In genomic region chr3:50235716-50236483, GRCh38 we compare ENCODE assay signal across 8 cellular contexts. TPM values are rescaled to one million over a fixed set of nuclear protein-coding genes. Genes with fewer than 3 reads are reported as not detected.
A peak's percentile ranks its signal among the peaks of the same experiment; 100 is the strongest.
DNase-seq lines count a peak whose midpoint lies in the region; ATAC-seq and TF ChIP-seq lines count a peak whose summit lies in the region.

GNAI2 (plus strand) TSS chr3:50236204; CDS start chr3:50236336, 132 bp downstream.

- intact Hi-C loops in Right ventricle myocardium superior (cut with DNase I): no loop called here

- H3K79me2 ChIP-seq in parathyroid adenoma: peaks cover 39% of the 10 kb centered on the region

- H3K9me3 ChIP-seq in adipocyte (ENCODE audit: control insufficient read depth, low read length) (no peaks in the 10 kb centered on the region), parathyroid adenoma (ENCODE audit: control insufficient read depth, low read length) (no peaks in the 10 kb centered on the region), tibial nerve (no peaks in the 10 kb centered on the region)

- ATAC-seq in HG02798 (IDR thresholded peaks at IDR 0.05; ENCODE audit: poor library complexity, unreplicated experiment) (peak; percentile 94), Right ventricle myocardium superior (ENCODE audit: poor library complexity) (peak; percentile 90)

- H2AFZ ChIP-seq in parathyroid adenoma: peak within 1 kb of the TSS; percentile 70

- peak; percentile 88 to 95 for TF ChIP-seq POLR2A in tibial nerve (IDR thresholded peaks at IDR 0.05)

- peak within 1 kb of the TSS; percentile 89 for H3K4me3 ChIP-seq in GM12875 (ENCODE audit: low read depth, low read length)
- H3K4me3 ChIP-seq in adipocyte (ENCODE audit: low read length): peak within 1 kb of the TSS; percentile 94
- peak within 1 kb of the TSS; percentile 84 for H3K4me3 ChIP-seq in parathyroid adenoma (ENCODE audit: low read depth, low read length)
- H3K4me3 ChIP-seq in tibial nerve: peak within 1 kb of the TSS; percentile 77 to 91 (median 80)

- H3K27ac ChIP-seq in parathyroid adenoma (peak within 1 kb of the TSS; percentile 91), tibial nerve (peak within 1 kb of the TSS; percentile 75 to 96 (median 92))

- peak within 1 kb of the TSS; percentile 100 for H3K4me2 ChIP-seq in parathyroid adenoma (ENCODE audit: low read length)

- H3K36me3 ChIP-seq in adipocyte (ENCODE audit: control insufficient read depth, insufficient read depth, low read length, severe bottlenecking): no peaks in the 10 kb centered on the region
- no peaks in the 10 kb centered on the region for H3K36me3 ChIP-seq in parathyroid adenoma (ENCODE audit: control insufficient read depth, insufficient read depth, low read length)
- H3K36me3 ChIP-seq in tibial nerve: peaks cover 0 to 10% (median 0%) of the 10 kb centered on the region in 3 donors

- 0 to 1% methylated on average over 34 to 59 of the region's 75 CpGs for WGBS in tibial nerve, 2 donors

- H3K4me1 ChIP-seq in adipocyte (ENCODE audit: control insufficient read depth, insufficient read depth, low read length) (peaks cover 25% of the 10 kb centered on the region), parathyroid adenoma (peaks cover 15% of the 10 kb centered on the region), tibial nerve (peaks cover 0 to 42% (median 38%) of the 10 kb centered on the region in 4 donors)

- TF ChIP-seq EP300 in tibial nerve (IDR thresholded peaks at IDR 0.05): peak; percentile 84 to 94

- TF ChIP-seq CTCF in GM12875 (IDR thresholded peaks at IDR 0.05; ENCODE audit: borderline replicate concordance, insufficient read depth, low read depth, low read length) (no peak), parathyroid adenoma (IDR thresholded peaks at IDR 0.05) (no peak), tibial nerve (IDR thresholded peaks at IDR 0.05) (peak in 1 of 5 experiments; percentile 45)

- H3K9ac ChIP-seq in adipocyte (ENCODE audit: low read length): peak within 1 kb of the TSS; percentile 96
- H3K9ac ChIP-seq in parathyroid adenoma: peak within 1 kb of the TSS; percentile 47

- DNase-seq in NCI-H1436 (lab: John Stamatoyannopoulos, UW) (peak; percentile 91), T follicular helper cell (ENCODE audit: low read depth) (peak; percentile 98), adipocyte (ENCODE audit: low read depth) (peak; percentile 100), Right ventricle myocardium superior (peak; percentile 99), tibial nerve (ENCODE audit: low spot score in 2 of 2) (peak; percentile 96 to 98)

- H3K27me3 ChIP-seq in adipocyte (replicated peaks; ENCODE audit: control insufficient read depth, insufficient read depth, low read length) (no peaks in the 10 kb centered on the region), parathyroid adenoma (ENCODE audit: control insufficient read depth, insufficient read depth, low read length) (no peaks in the 10 kb centered on the region), tibial nerve (no peaks in the 10 kb centered on the region)

RNA-seq across cellular contexts. Expression of gene GNAI2, which starts in this region (rescaled TPM):
- total RNA-seq in Right ventricle myocardium superior: 126 TPM
- 100 to 1,000 TPM; 201 to 265 (median 243) TPM for total RNA-seq in tibial nerve

Comparison
In these comparisons a context has a peak if more than half of its experiments do, and no peak if none do; other contexts are left out.
1. Peak in every context shown above with its lines: DNase-seq, ATAC-seq, H3K4me3 ChIP-seq and H3K27ac ChIP-seq.